ENCODE assay signal across 9 cellular contexts in the genomic region with DNA sequence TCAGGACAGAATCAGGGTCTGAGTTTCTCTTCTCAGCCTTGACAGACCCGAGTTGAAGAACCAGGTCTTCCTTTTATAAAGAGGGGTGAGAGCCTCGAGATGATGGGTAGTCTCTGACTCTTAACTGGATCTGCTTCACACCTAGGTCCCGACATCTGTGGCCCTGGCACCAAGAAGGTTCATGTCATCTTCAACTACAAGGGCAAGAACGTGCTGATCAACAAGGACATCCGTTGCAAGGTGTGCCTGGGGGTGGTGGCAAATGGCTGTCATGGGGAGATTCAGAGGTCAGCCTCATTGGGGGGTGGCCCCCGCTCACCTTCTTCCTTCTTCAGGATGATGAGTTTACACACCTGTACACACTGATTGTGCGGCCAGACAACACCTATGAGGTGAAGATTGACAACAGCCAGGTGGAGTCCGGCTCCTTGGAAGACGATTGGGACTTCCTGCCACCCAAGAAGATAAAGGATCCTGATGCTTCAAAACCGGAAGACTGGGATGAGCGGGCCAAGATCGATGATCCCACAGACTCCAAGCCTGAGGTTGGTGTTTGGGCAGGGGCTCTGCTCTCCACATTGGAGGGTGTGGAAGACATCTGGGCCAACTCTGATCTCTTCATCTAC. TPM values are rescaled to one million over a fixed set of nuclear protein-coding genes. Genes with fewer than 3 reads are reported as not detected.
A peak's percentile ranks its signal among the peaks of the same experiment; 100 is the strongest.
DNase-seq lines count a peak whose midpoint lies in the region; ATAC-seq, FAIRE-seq and TF ChIP-seq lines count a peak whose summit lies in the region.
"Had no signal": no experiment of that assay in that cellular context is flagged by ENCODE, and none has a peak within 500 bp of the region (broad histone marks: within the 10 kb centered on the region; RNA-seq: fewer than 3 reads in every experiment).

No MANE protein-coding gene starts in this region.

- H3K36me3 Mint-ChIP-seq in memory B cell: peaks cover 27% of the 10 kb centered on the region

- H3K9ac ChIP-seq in K562 (ENCODE audit: insufficient read depth in 1 of 2, low read depth in 2 of 2, low read length in 2 of 2): peak overlapping the region; percentile 83 to 99

- TF ChIP-seq CTCF in cardiac muscle cell (IDR thresholded peaks at IDR 0.05; ENCODE audit: low read depth, low read length): no peak
- no peak for TF ChIP-seq CTCF in K562 (IDR thresholded peaks at IDR 0.05 in 2 of 3, conservative IDR thresholded peaks at IDR 0.05 in 1 of 3; ENCODE audit: insufficient read depth in 2 of 3, low read depth in 1 of 3, low read length in 3 of 3)
- TF ChIP-seq CTCF in upper lobe of left lung (IDR thresholded peaks at IDR 0.05): no peak

- H3K4me2 ChIP-seq in K562 (ENCODE audit: insufficient read depth, low read length): peak overlapping the region; percentile 98

- POLR2A ChIA-PET in K562 (lab: Yijun Ruan, JAX): interaction anchor here (0.9 to 1.7 kb wide), 3 partner anchors 8 to 163 kb away, joined by 3 to 5 read pairs (median 5); no protein-coding TSS in a partner anchor

- H3K27ac ChIP-seq in cardiac muscle cell: peak overlapping the region; percentile 42
- peak overlapping the region; percentile 60 for H3K27ac ChIP-seq in K562 (ENCODE audit: extremely low read depth, low read depth, low read length)
- H3K27ac ChIP-seq in upper lobe of left lung: peak overlapping the region; percentile 11 to 94 (median 88)

- H3K36me3 ChIP-seq in cardiac muscle cell (peaks cover 39% of the 10 kb centered on the region), K562 (ENCODE audit: control insufficient read depth, insufficient read depth, low read length) (peaks cover 60% of the 10 kb centered on the region), upper lobe of left lung (peaks cover 14 to 58% (median 45%) of the 10 kb centered on the region in 4 donors)

- H3K27me3 Mint-ChIP-seq in memory B cell: no peaks in the 10 kb centered on the region

- TF ChIP-seq POLR2A in K562 (conservative IDR thresholded peaks at IDR 0.05) (no peak), upper lobe of left lung (IDR thresholded peaks at IDR 0.05) (no peak)

- H3K4me1 ChIP-seq in cardiac muscle cell (ENCODE audit: low read depth): peaks cover 12% of the 10 kb centered on the region
- peaks cover 29 to 45% of the 10 kb centered on the region in 2 experiments for H3K4me1 ChIP-seq in K562 (replicated peaks in 1 of 2; ENCODE audit: control insufficient read depth in 2 of 2, insufficient read depth in 2 of 2, low read length in 2 of 2)
- H3K4me1 ChIP-seq in upper lobe of left lung: peaks cover 45 to 69% (median 55%) of the 10 kb centered on the region in 4 donors

- H3K27ac Mint-ChIP-seq in memory B cell: peak overlapping the region; percentile 97

- H4K20me1 ChIP-seq in K562 (replicated peaks; ENCODE audit: control insufficient read depth, insufficient read depth, low read length): peaks cover 31% of the 10 kb centered on the region

- 53% methylated on average over 12 of the region's 12 CpGs for WGBS in K562 (ENCODE audit: insufficient coverage, low coverage, missing lambda C conversion rate)
- 39 to 43% methylated on average over 9 to 12 of the region's 12 CpGs for WGBS in upper lobe of left lung, 2 donors

- BruUV-seq in K562 (replicated peaks; lab: Mats Ljungman, UMichigan): no TSS peak

- peaks cover 37% of the 10 kb centered on the region for H3K4me1 Mint-ChIP-seq in memory B cell

- H3K9me3 ChIP-seq in cardiac muscle cell (ENCODE audit: low read depth) (no peaks in the 10 kb centered on the region), K562 (replicated peaks; ENCODE audit: control insufficient read depth, insufficient read depth, low read depth, low read length) (no peaks in the 10 kb centered on the region), upper lobe of left lung (no peaks in the 10 kb centered on the region)

- intact Hi-C loops in left cardiac atrium (cut with DNase I) (no loop called here), K562 (cut with micrococcal nuclease) (loop anchor here (5.0 kb wide), 1 partner anchor 53 kb away; a partner anchor contains a TSS)

- H3K9me3 Mint-ChIP-seq in memory B cell: no peaks in the 10 kb centered on the region

- peaks cover 51% of the 10 kb centered on the region for H3K79me2 ChIP-seq in K562 (ENCODE audit: control insufficient read depth, insufficient read depth, low read length)

- peak overlapping the region; percentile 90 for H3K4me3 ChIP-seq in cardiac muscle cell
- peak overlapping the region; percentile 90 for H3K4me3 ChIP-seq in K562
- H3K4me3 ChIP-seq in upper lobe of left lung: peak overlapping the region in 3 of 4 donors; percentile 68 to 91 (median 79)

- H3K9me1 ChIP-seq in K562 (ENCODE audit: control insufficient read depth, insufficient read depth, low read length): peaks cover 8% of the 10 kb centered on the region

- ATAC-seq in left cardiac atrium (no peak), K562 (no peak), memory B cell (ENCODE audit: low read depth) (no peak), upper lobe of left lung (ENCODE audit: low FRiP score in 2 of 2) (no peak)

- FAIRE-seq in K562 (lab: Jason Lieb, UNC): no peak

- H3K27me3 ChIP-seq in cardiac muscle cell (no peaks in the 10 kb centered on the region), K562 (ENCODE audit: control insufficient read depth in 2 of 2, insufficient read depth in 2 of 2, low read length in 2 of 2) (no peaks in the 10 kb centered on the region), upper lobe of left lung (no peaks in the 10 kb centered on the region)

- no peak for TF ChIP-seq RAD21 in K562 (CRISPR knock-in tag; conservative IDR thresholded peaks at IDR 0.05 in 1 of 2, IDR thresholded peaks at IDR 0.05 in 1 of 2)

- H2AFZ ChIP-seq in K562 (ENCODE audit: low read depth, low read length): no peak overlapping the region

- peak overlapping the region; percentile 99 for H3K4me3 Mint-ChIP-seq in memory B cell

- CTCF ChIA-PET in K562 (lab: Yijun Ruan, JAX; ENCODE audit: low intra/inter-chr PET ratio): no interaction called here

- in situ Hi-C loops in K562 (cut with MboI): no loop called here

- no peak for TF ChIP-seq EP300 in K562 (IDR thresholded peaks at IDR 0.05; ENCODE audit: low read length)
- no peak for TF ChIP-seq EP300 in upper lobe of left lung (IDR thresholded peaks at IDR 0.05)

- DNase-seq in cardiac muscle cell (ENCODE audit: low read depth in 1 of 2, low spot score in 1 of 2): no peak
- DNase-seq in left cardiac atrium: no peak
- DNase-seq in K562 (ENCODE audit: extremely low read depth in 1 of 4, low spot score in 3 of 4): peak in 1 of 4 experiments; percentile 13
- DNase-seq in memory B cell (ENCODE audit: low spot score in 2 of 2): no peak
- DNase-seq in upper lobe of left lung: no peak
- no peak for DNase-seq in NCI-H82 (lab: John Stamatoyannopoulos, UW)
- no peak for DNase-seq in Kasumi-1 (lab: John Stamatoyannopoulos, UW)
- DNase-seq in hypothalamus (lab: John Stamatoyannopoulos, UW): no peak
- DNase-seq: GDM1 had no signal

RNA-seq across cellular contexts. Expression of a gene that starts 1.6 kb away (rescaled TPM):
- total RNA-seq in cardiac muscle cell (615 and 1,390 TPM in 2 replicates), left cardiac atrium (100 to 1,000 TPM; 627 to 707 TPM), K562 (2014; rRNA removed) (673 and 912 TPM in 2 replicates), K562 (2014; rRNA removed; fragmentation: Illumina TruSeq; extraction: Trizol) (473 and 509 TPM in 2 replicates), K562 (2015; rRNA removed; fragmentation: Illumina TruSeq; extraction: Trizol) (794 and 811 TPM in 2 replicates), K562 (2021) (730 and 790 TPM in 2 replicates), upper lobe of left lung (1,000 to 10,000 TPM in 1 of 6 donors, 100 to 1,000 TPM in 5; 171 to 1,351 (median 423) TPM)
- polyA plus RNA-seq in cardiac muscle cell (338 and 856 TPM in 2 replicates), K562 (2011; rRNA removed) (628 and 644 TPM in 2 replicates), K562 (2014; fragmentation: Illumina TruSeq; extraction: Trizol) (643 and 731 TPM in 2 replicates), K562 (2014; fragmentation: Nextera tagmentation; extraction: Ambion mirVana) (100 to 1,000 TPM; 126 to 147 TPM), K562 (2014; rRNA removed) (642 and 658 TPM in 2 replicates)
- total RNA-seq in K562 (2011; cell fraction: chromatin; rRNA removed; ENCODE audit: low replicate concordance): 1,154 and 1,519 TPM in 2 replicates
- 2,017 and 2,086 TPM in 2 replicates for total RNA-seq in K562 (2011; cell fraction: nucleolus; rRNA removed)
- 1,334 and 1,801 TPM in 2 replicates for total RNA-seq in K562 (2011; cell fraction: nucleoplasm; rRNA removed)
- polyA plus RNA-seq in K562 (2011; cell fraction: cytosol; rRNA removed): 488 and 529 TPM in 2 replicates
- polyA plus RNA-seq in K562 (2011; cell fraction: nucleus; rRNA removed): 369 and 585 TPM in 2 replicates
- 684 and 846 TPM in 2 replicates for polyA plus RNA-seq in K562 (2012)
- polyA minus RNA-seq in K562 (2011; rRNA and poly(A)+ RNA removed): 673 and 889 TPM in 2 replicates
- 377 and 404 TPM in 2 replicates for polyA minus RNA-seq in K562 (2011; cell fraction: cytosol; rRNA and poly(A)+ RNA removed)
- polyA minus RNA-seq in K562 (2011; cell fraction: nucleus; rRNA and poly(A)+ RNA removed): 138 and 244 TPM in 2 replicates

RNA-seq across cellular contexts. Expression of a gene that starts 5.6 kb away (rescaled TPM):
- total RNA-seq in cardiac muscle cell (157 and 191 TPM in 2 replicates), left cardiac atrium (100 to 1,000 TPM; 113 to 131 TPM), K562 (2014; rRNA removed) (181 and 279 TPM in 2 replicates), K562 (2014; rRNA removed; fragmentation: Illumina TruSeq; extraction: Trizol) (47.8 and 56.5 TPM in 2 replicates), K562 (2015; rRNA removed; fragmentation: Illumina TruSeq; extraction: Trizol) (102 and 103 TPM in 2 replicates), K562 (2021) (143 and 155 TPM in 2 replicates), upper lobe of left lung (100 to 1,000 TPM in 3 of 6 donors, 10 to 100 TPM in 3; 69.1 to 115 (median 98.8) TPM)
- polyA plus RNA-seq in cardiac muscle cell (182 and 225 TPM in 2 replicates), K562 (2011; rRNA removed) (44.1 and 61.2 TPM in 2 replicates), K562 (2014; fragmentation: Illumina TruSeq; extraction: Trizol) (179 and 212 TPM in 2 replicates), K562 (2014; fragmentation: Nextera tagmentation; extraction: Ambion mirVana) (10 to 100 TPM in 1 of 2 experiments, 1 to 10 TPM in 1; 9.5 to 40.4 TPM), K562 (2014; rRNA removed) (101 and 127 TPM in 2 replicates)
- total RNA-seq in K562 (2011; cell fraction: chromatin; rRNA removed; ENCODE audit: low replicate concordance): 62.5 and 156 TPM in 2 replicates
- 117 and 120 TPM in 2 replicates for total RNA-seq in K562 (2011; cell fraction: nucleolus; rRNA removed)
- 89.2 and 96.1 TPM in 2 replicates for total RNA-seq in K562 (2011; cell fraction: nucleoplasm; rRNA removed)
- polyA plus RNA-seq in K562 (2011; cell fraction: cytosol; rRNA removed): 93.6 and 155 TPM in 2 replicates
- polyA plus RNA-seq in K562 (2011; cell fraction: nucleus; rRNA removed): 108 and 152 TPM in 2 replicates
- polyA plus RNA-seq in K562 (2012): 184 and 224 TPM in 2 replicates
- polyA minus RNA-seq in K562 (2011; rRNA and poly(A)+ RNA removed): 33.9 and 34.4 TPM in 2 replicates
- 98.0 and 181 TPM in 2 replicates for polyA minus RNA-seq in K562 (2011; cell fraction: cytosol; rRNA and poly(A)+ RNA removed)
- 31.2 and 37.4 TPM in 2 replicates for polyA minus RNA-seq in K562 (2011; cell fraction: nucleus; rRNA and poly(A)+ RNA removed)

RNA-seq across cellular contexts. Expression of a gene that starts 6.5 kb away (rescaled TPM):
- 81.9 and 87.9 TPM in 2 replicates for total RNA-seq in cardiac muscle cell
- polyA plus RNA-seq in cardiac muscle cell: 121 and 133 TPM in 2 replicates
- 10 to 100 TPM; 31.8 to 49.1 TPM for total RNA-seq in left cardiac atrium
- 40.0 and 119 TPM in 2 replicates for total RNA-seq in K562 (2011; cell fraction: chromatin; rRNA removed; ENCODE audit: low replicate concordance)
- 123 and 134 TPM in 2 replicates for total RNA-seq in K562 (2011; cell fraction: nucleolus; rRNA removed)
- 41.9 and 67.4 TPM in 2 replicates for total RNA-seq in K562 (2011; cell fraction: nucleoplasm; rRNA removed)
- 186 and 188 TPM in 2 replicates for total RNA-seq in K562 (2014; rRNA removed)
- total RNA-seq in K562 (2014; rRNA removed; fragmentation: Illumina TruSeq; extraction: Trizol): 23.7 and 36.8 TPM in 2 replicates
- total RNA-seq in K562 (2015; rRNA removed; fragmentation: Illumina TruSeq; extraction: Trizol): 89.6 and 102 TPM in 2 replicates
- total RNA-seq in K562 (2021): 237 TPM in 2 replicates
- polyA plus RNA-seq in K562 (2011; rRNA removed): 25.2 and 39.6 TPM in 2 replicates
- 37.9 and 94.3 TPM in 2 replicates for polyA plus RNA-seq in K562 (2011; cell fraction: cytosol; rRNA removed)
- 112 and 187 TPM in 2 replicates for polyA plus RNA-seq in K562 (2011; cell fraction: nucleus; rRNA removed)
- polyA plus RNA-seq in K562 (2012): 137 and 208 TPM in 2 replicates
- 173 and 186 TPM in 2 replicates for polyA plus RNA-seq in K562 (2014; fragmentation: Illumina TruSeq; extraction: Trizol)
- 10 to 100 TPM; 32.6 to 40.0 TPM for polyA plus RNA-seq in K562 (2014; fragmentation: Nextera tagmentation; extraction: Ambion mirVana)
- 117 and 142 TPM in 2 replicates for polyA plus RNA-seq in K562 (2014; rRNA removed)
- 10.9 and 13.1 TPM in 2 replicates for polyA minus RNA-seq in K562 (2011; rRNA and poly(A)+ RNA removed)
- 49.3 and 54.1 TPM in 2 replicates for polyA minus RNA-seq in K562 (2011; cell fraction: cytosol; rRNA and poly(A)+ RNA removed)
- polyA minus RNA-seq in K562 (2011; cell fraction: nucleus; rRNA and poly(A)+ RNA removed): 39.9 and 40.1 TPM in 2 replicates
- total RNA-seq in upper lobe of left lung: 100 to 1,000 TPM in 1 of 6 donors, 10 to 100 TPM in 5; 35.3 to 104 (median 53.4) TPM

RNA-seq across cellular contexts. Expression of a gene that starts 17.0 kb away (rescaled TPM):
- total RNA-seq in cardiac muscle cell (78.2 and 84.5 TPM in 2 replicates), left cardiac atrium (10 to 100 TPM; 25.5 to 28.1 TPM), K562 (2014; rRNA removed) (143 and 161 TPM in 2 replicates), K562 (2014; rRNA removed; fragmentation: Illumina TruSeq; extraction: Trizol) (9.1 and 12.9 TPM in 2 replicates), K562 (2015; rRNA removed; fragmentation: Illumina TruSeq; extraction: Trizol) (39.5 and 40.1 TPM in 2 replicates), K562 (2021) (47.3 and 48.8 TPM in 2 replicates), upper lobe of left lung (10 to 100 TPM; 15.3 to 43.8 (median 26.6) TPM)
- polyA plus RNA-seq in cardiac muscle cell (133 and 145 TPM in 2 replicates), K562 (2011; rRNA removed) (29.2 and 30.4 TPM in 2 replicates), K562 (2014; fragmentation: Illumina TruSeq; extraction: Trizol) (11.5 and 20.3 TPM in 2 replicates), K562 (2014; fragmentation: Nextera tagmentation; extraction: Ambion mirVana) (1 to 10 TPM; 5.1 to 6.8 TPM), K562 (2014; rRNA removed) (114 and 122 TPM in 2 replicates)
- 2.1 and 5.5 TPM in 2 replicates for total RNA-seq in K562 (2011; cell fraction: chromatin; rRNA removed; ENCODE audit: low replicate concordance)
- 10.1 and 11.0 TPM in 2 replicates for total RNA-seq in K562 (2011; cell fraction: nucleolus; rRNA removed)
- 7.2 TPM in 2 replicates for total RNA-seq in K562 (2011; cell fraction: nucleoplasm; rRNA removed)
- 29.3 and 72.0 TPM in 2 replicates for polyA plus RNA-seq in K562 (2011; cell fraction: cytosol; rRNA removed)
- 15.3 and 17.2 TPM in 2 replicates for polyA plus RNA-seq in K562 (2011; cell fraction: nucleus; rRNA removed)
- 35.2 and 43.7 TPM in 2 replicates for polyA plus RNA-seq in K562 (2012)
- 4.2 and 6.1 TPM in 2 replicates for polyA minus RNA-seq in K562 (2011; rRNA and poly(A)+ RNA removed)
- 9.9 and 13.6 TPM in 2 replicates for polyA minus RNA-seq in K562 (2011; cell fraction: cytosol; rRNA and poly(A)+ RNA removed)
- 4.6 and 5.3 TPM in 2 replicates for polyA minus RNA-seq in K562 (2011; cell fraction: nucleus; rRNA and poly(A)+ RNA removed)

RNA-seq across cellular contexts. Expression of a gene that starts 20.9 kb away (rescaled TPM):
- 0.53 and 1.1 TPM in 2 replicates for total RNA-seq in cardiac muscle cell
- polyA plus RNA-seq in cardiac muscle cell: 2.8 and 3.8 TPM in 2 replicates
- total RNA-seq in left cardiac atrium: not detected
- 1.0 TPM in 1 of 2 replicates, not detected in the other for total RNA-seq in K562 (2011; cell fraction: chromatin; rRNA removed; ENCODE audit: low replicate concordance)
- not detected in 2 replicates for total RNA-seq in K562 (2011; cell fraction: nucleolus; rRNA removed)
- not detected in 2 replicates for total RNA-seq in K562 (2011; cell fraction: nucleoplasm; rRNA removed)
- total RNA-seq in K562 (2014; rRNA removed): 0.98 and 1.5 TPM in 2 replicates
- total RNA-seq in K562 (2014; rRNA removed; fragmentation: Illumina TruSeq; extraction: Trizol): 0.57 and 1.2 TPM in 2 replicates
- total RNA-seq in K562 (2015; rRNA removed; fragmentation: Illumina TruSeq; extraction: Trizol): 0.62 and 0.79 TPM in 2 replicates
- total RNA-seq in K562 (2021): 0.67 and 0.69 TPM in 2 replicates
- 1.2 and 1.7 TPM in 2 replicates for polyA plus RNA-seq in K562 (2011; rRNA removed)
- polyA plus RNA-seq in K562 (2011; cell fraction: cytosol; rRNA removed): 0.96 and 1.1 TPM in 2 replicates
- 0.46 and 0.77 TPM in 2 replicates for polyA plus RNA-seq in K562 (2011; cell fraction: nucleus; rRNA removed)
- 1.4 and 4.3 TPM in 2 replicates for polyA plus RNA-seq in K562 (2012)
- 2.1 TPM in 2 replicates for polyA plus RNA-seq in K562 (2014; fragmentation: Illumina TruSeq; extraction: Trizol)
- polyA plus RNA-seq in K562 (2014; fragmentation: Nextera tagmentation; extraction: Ambion mirVana): under 1 TPM; 0.92 to 0.99 TPM
- polyA plus RNA-seq in K562 (2014; rRNA removed): 0.85 and 2.1 TPM in 2 replicates
- 0.36 TPM in 1 of 2 replicates, not detected in the other for polyA minus RNA-seq in K562 (2011; rRNA and poly(A)+ RNA removed)
- 1.5 TPM in 1 of 2 replicates, not detected in the other for polyA minus RNA-seq in K562 (2011; cell fraction: cytosol; rRNA and poly(A)+ RNA removed)
- not detected in 2 replicates for polyA minus RNA-seq in K562 (2011; cell fraction: nucleus; rRNA and poly(A)+ RNA removed)
- total RNA-seq in upper lobe of left lung: not detected
